Comparison of ENCODE assay signal across 1 cellular context in genomic region chr13:35465345-35465744, GRCh38.
TF ChIP-seq lines count a peak whose summit lies in the region.

No MANE protein-coding gene starts in this region.

TF ChIP-seq in SK-N-SH treated with all-trans-retinoic acid at 6 μM for 48 hours, 23 proteins besides CTCF, POLR2A, EP300 and RAD21 (continued from another document):
- no peak for TF ChIP-seq ARNTL (CRISPR knock-in tag; IDR thresholded peaks at IDR 0.05; ENCODE audit: borderline replicate concordance, low read depth)
TF ChIP-seq in SK-N-SH treated with all-trans-retinoic acid at 6 μM for 48 hours: peak in this region for 2.
